In the genomic region with DNA sequence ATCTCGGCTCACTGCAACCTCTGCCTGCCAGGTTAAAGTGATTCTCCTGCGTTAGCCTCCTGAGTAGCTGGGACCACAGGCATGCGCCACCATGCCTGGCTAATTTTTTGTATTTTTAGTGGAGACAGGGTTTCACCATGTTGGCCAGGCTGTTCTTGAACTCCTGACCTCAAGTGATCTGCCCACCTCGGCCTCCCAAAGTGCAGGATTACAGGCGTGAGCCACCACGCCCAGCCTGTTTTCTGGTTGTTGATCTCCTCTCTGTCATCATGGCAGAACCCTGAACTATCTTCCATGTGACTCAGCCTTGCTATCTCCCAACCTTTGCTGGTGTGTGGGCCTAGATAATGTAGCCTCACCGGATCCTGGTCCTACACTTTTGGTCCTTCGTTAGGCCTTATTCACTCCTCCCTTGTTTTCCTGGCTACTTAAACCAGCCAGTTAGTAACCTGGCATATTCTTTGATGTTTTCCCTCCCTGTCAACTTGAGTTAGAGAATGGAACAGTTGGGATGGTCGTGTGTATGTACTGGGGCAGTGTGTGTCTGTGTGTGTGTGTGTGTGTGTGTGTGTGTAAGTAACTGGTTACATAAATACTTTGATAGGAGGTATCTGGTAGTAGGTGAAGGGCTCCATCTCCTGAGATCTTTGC, we compare ENCODE assay signal across 1 cellular context.
TF ChIP-seq lines count a peak whose summit lies in the region.
"Not testable (repeated sequence)": the region's sequence is repeated elsewhere in the genome, so short reads cannot be mapped to it uniquely, and the experiment has no call there.

No MANE protein-coding gene starts in this region.

TF ChIP-seq in K562, 482 proteins besides CTCF, POLR2A, EP300 and RAD21 (continued from another document and continues in another):
- TF ChIP-seq, protein P1, sequence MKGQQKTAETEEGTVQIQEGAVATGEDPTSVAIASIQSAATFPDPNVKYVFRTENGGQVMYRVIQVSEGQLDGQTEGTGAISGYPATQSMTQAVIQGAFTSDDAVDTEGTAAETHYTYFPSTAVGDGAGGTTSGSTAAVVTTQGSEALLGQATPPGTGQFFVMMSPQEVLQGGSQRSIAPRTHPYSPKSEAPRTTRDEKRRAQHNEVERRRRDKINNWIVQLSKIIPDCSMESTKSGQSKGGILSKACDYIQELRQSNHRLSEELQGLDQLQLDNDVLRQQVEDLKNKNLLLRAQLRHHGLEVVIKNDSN (CRISPR knock-in tag; IDR thresholded peaks at IDR 0.05) = peak; percentile 80
- TF ChIP-seq, protein P2, sequence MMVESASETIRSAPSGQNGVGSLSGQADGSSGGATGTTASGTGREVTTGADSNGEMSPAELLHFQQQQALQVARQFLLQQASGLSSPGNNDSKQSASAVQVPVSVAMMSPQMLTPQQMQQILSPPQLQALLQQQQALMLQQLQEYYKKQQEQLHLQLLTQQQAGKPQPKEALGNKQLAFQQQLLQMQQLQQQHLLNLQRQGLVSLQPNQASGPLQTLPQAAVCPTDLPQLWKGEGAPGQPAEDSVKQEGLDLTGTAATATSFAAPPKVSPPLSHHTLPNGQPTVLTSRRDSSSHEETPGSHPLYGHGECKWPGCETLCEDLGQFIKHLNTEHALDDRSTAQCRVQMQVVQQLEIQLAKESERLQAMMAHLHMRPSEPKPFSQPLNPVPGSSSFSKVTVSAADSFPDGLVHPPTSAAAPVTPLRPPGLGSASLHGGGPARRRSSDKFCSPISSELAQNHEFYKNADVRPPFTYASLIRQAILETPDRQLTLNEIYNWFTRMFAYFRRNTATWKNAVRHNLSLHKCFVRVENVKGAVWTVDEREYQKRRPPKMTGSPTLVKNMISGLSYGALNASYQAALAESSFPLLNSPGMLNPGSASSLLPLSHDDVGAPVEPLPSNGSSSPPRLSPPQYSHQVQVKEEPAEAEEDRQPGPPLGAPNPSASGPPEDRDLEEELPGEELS (CRISPR knock-in tag; IDR thresholded peaks at IDR 0.05; ENCODE audit: borderline replicate concordance) = peak; percentile 84
- peak; percentile 92 for TF ChIP-seq SOX6 (IDR thresholded peaks at IDR 0.05)
- peak; percentile 98 for TF ChIP-seq CC2D1A (IDR thresholded peaks at IDR 0.05)
- peak; percentile 90 for TF ChIP-seq MEIS2 (IDR thresholded peaks at IDR 0.05; ENCODE audit: partially characterized antibody)
- peak; percentile 77 for TF ChIP-seq OTX1 (CRISPR knock-in tag; IDR thresholded peaks at IDR 0.05)
- TF ChIP-seq, protein P3, sequence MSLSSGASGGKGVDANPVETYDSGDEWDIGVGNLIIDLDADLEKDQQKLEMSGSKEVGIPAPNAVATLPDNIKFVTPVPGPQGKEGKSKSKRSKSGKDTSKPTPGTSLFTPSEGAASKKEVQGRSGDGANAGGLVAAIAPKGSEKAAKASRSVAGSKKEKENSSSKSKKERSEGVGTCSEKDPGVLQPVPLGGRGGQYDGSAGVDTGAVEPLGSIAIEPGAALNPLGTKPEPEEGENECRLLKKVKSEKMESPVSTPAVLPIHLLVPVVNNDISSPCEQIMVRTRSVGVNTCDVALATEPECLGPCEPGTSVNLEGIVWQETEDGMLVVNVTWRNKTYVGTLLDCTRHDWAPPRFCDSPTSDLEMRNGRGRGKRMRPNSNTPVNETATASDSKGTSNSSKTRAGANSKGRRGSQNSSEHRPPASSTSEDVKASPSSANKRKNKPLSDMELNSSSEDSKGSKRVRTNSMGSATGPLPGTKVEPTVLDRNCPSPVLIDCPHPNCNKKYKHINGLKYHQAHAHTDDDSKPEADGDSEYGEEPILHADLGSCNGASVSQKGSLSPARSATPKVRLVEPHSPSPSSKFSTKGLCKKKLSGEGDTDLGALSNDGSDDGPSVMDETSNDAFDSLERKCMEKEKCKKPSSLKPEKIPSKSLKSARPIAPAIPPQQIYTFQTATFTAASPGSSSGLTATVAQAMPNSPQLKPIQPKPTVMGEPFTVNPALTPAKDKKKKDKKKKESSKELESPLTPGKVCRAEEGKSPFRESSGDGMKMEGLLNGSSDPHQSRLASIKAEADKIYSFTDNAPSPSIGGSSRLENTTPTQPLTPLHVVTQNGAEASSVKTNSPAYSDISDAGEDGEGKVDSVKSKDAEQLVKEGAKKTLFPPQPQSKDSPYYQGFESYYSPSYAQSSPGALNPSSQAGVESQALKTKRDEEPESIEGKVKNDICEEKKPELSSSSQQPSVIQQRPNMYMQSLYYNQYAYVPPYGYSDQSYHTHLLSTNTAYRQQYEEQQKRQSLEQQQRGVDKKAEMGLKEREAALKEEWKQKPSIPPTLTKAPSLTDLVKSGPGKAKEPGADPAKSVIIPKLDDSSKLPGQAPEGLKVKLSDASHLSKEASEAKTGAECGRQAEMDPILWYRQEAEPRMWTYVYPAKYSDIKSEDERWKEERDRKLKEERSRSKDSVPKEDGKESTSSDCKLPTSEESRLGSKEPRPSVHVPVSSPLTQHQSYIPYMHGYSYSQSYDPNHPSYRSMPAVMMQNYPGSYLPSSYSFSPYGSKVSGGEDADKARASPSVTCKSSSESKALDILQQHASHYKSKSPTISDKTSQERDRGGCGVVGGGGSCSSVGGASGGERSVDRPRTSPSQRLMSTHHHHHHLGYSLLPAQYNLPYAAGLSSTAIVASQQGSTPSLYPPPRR (CRISPR knock-in tag; IDR thresholded peaks at IDR 0.05; ENCODE audit: borderline replicate concordance) = 0 out of 2 replicates have a peak, but pooled peaks have one; percentile 50
- TF ChIP-seq ATF1 (CRISPR knock-in tag; IDR thresholded peaks at IDR 0.05) = not testable (repeated sequence)
- peak; percentile 67 for TF ChIP-seq ATF1 (tag; IDR thresholded peaks at IDR 0.05)
- TF ChIP-seq, protein P4, sequence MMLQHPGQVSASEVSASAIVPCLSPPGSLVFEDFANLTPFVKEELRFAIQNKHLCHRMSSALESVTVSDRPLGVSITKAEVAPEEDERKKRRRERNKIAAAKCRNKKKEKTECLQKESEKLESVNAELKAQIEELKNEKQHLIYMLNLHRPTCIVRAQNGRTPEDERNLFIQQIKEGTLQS (IDR thresholded peaks at IDR 0.05) = peak; percentile 91
- TF ChIP-seq, protein P4 (CRISPR knock-in tag; conservative IDR thresholded peaks at IDR 0.05) = peak; percentile 89; the same call in 1 of the 2 replicates
- peak; percentile 91 for TF ChIP-seq ETV1 (tag; conservative IDR thresholded peaks at IDR 0.05; ENCODE audit: low read depth)
- TF ChIP-seq, protein P5, sequence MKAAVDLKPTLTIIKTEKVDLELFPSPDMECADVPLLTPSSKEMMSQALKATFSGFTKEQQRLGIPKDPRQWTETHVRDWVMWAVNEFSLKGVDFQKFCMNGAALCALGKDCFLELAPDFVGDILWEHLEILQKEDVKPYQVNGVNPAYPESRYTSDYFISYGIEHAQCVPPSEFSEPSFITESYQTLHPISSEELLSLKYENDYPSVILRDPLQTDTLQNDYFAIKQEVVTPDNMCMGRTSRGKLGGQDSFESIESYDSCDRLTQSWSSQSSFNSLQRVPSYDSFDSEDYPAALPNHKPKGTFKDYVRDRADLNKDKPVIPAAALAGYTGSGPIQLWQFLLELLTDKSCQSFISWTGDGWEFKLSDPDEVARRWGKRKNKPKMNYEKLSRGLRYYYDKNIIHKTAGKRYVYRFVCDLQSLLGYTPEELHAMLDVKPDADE (conservative IDR thresholded peaks at IDR 0.05; ENCODE audit: control insufficient read depth, low read depth, low read length) = peak; percentile 56; the same call in 1 of the 2 replicates
- TF ChIP-seq JUND (IDR thresholded peaks at IDR 0.05; ENCODE audit: borderline replicate concordance, low read depth, low read length) = peak; percentile 96
- peak; percentile 94; the same call in 2 of the 3 replicates for TF ChIP-seq JUND (tag; IDR thresholded peaks at IDR 0.05; ENCODE audit: borderline replicate concordance, low read depth, low read length)
- TF ChIP-seq, protein P6, sequence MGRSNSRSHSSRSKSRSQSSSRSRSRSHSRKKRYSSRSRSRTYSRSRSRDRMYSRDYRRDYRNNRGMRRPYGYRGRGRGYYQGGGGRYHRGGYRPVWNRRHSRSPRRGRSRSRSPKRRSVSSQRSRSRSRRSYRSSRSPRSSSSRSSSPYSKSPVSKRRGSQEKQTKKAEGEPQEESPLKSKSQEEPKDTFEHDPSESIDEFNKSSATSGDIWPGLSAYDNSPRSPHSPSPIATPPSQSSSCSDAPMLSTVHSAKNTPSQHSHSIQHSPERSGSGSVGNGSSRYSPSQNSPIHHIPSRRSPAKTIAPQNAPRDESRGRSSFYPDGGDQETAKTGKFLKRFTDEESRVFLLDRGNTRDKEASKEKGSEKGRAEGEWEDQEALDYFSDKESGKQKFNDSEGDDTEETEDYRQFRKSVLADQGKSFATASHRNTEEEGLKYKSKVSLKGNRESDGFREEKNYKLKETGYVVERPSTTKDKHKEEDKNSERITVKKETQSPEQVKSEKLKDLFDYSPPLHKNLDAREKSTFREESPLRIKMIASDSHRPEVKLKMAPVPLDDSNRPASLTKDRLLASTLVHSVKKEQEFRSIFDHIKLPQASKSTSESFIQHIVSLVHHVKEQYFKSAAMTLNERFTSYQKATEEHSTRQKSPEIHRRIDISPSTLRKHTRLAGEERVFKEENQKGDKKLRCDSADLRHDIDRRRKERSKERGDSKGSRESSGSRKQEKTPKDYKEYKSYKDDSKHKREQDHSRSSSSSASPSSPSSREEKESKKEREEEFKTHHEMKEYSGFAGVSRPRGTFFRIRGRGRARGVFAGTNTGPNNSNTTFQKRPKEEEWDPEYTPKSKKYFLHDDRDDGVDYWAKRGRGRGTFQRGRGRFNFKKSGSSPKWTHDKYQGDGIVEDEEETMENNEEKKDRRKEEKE (IDR thresholded peaks at IDR 0.05; ENCODE audit: borderline replicate concordance in 1 of 2, control insufficient read depth in 1 of 2, low read depth in 2 of 2, low read length in 1 of 2) = peak; percentile 29 to 66; a peak in 1 of 4 replicates
- TF ChIP-seq, protein P7, sequence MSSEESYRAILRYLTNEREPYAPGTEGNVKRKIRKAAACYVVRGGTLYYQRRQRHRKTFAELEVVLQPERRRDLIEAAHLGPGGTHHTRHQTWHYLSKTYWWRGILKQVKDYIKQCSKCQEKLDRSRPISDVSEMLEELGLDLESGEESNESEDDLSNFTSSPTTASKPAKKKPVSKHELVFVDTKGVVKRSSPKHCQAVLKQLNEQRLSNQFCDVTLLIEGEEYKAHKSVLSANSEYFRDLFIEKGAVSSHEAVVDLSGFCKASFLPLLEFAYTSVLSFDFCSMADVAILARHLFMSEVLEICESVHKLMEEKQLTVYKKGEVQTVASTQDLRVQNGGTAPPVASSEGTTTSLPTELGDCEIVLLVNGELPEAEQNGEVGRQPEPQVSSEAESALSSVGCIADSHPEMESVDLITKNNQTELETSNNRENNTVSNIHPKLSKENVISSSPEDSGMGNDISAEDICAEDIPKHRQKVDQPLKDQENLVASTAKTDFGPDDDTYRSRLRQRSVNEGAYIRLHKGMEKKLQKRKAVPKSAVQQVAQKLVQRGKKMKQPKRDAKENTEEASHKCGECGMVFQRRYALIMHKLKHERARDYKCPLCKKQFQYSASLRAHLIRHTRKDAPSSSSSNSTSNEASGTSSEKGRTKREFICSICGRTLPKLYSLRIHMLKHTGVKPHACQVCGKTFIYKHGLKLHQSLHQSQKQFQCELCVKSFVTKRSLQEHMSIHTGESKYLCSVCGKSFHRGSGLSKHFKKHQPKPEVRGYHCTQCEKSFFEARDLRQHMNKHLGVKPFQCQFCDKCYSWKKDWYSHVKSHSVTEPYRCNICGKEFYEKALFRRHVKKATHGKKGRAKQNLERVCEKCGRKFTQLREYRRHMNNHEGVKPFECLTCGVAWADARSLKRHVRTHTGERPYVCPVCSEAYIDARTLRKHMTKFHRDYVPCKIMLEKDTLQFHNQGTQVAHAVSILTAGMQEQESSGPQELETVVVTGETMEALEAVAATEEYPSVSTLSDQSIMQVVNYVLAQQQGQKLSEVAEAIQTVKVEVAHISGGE (CRISPR knock-in tag; IDR thresholded peaks at IDR 0.05) = peak in 1 of 3 experiments; percentile 65; a peak in 2 of 6 replicates
- peak; percentile 50; the same call in 1 of the 2 replicates for TF ChIP-seq TARDBP (IDR thresholded peaks at IDR 0.05)
- TF ChIP-seq NCOA2 (IDR thresholded peaks at IDR 0.05; ENCODE audit: partially characterized antibody in 2 of 2) = peak; percentile 83 to 85
- peak; percentile 37 to 89; a peak in 2 of 4 replicates for TF ChIP-seq FOXA3 (CRISPR knock-in tag; conservative IDR thresholded peaks at IDR 0.05 in 1 of 2, IDR thresholded peaks at IDR 0.05 in 1 of 2)
- TF ChIP-seq ZNF24 (IDR thresholded peaks at IDR 0.05) = peak; percentile 65; the same call in 1 of the 2 replicates
- TF ChIP-seq KLF16 (IDR thresholded peaks at IDR 0.05) = peak; percentile 90
- peak; percentile 10; the same call in 1 of the 2 replicates for TF ChIP-seq ERF (CRISPR knock-in tag; IDR thresholded peaks at IDR 0.05)
- peak; percentile 95 for TF ChIP-seq DMBX1 (CRISPR knock-in tag; IDR thresholded peaks at IDR 0.05; ENCODE audit: borderline replicate concordance)
- peak; percentile 83 for TF ChIP-seq ZNF175 (CRISPR knock-in tag; IDR thresholded peaks at IDR 0.05; ENCODE audit: low read depth)
- TF ChIP-seq RUNX1 (IDR thresholded peaks at IDR 0.05; ENCODE audit: low read depth) = peak; percentile 90
- TF ChIP-seq ZNF584 (CRISPR knock-in tag; IDR thresholded peaks at IDR 0.05; ENCODE audit: low read depth) = 0 out of 2 replicates have a peak, but pooled peaks have one; percentile 1
- peak; percentile 93 for TF ChIP-seq SMAD4 (CRISPR knock-in tag; conservative IDR thresholded peaks at IDR 0.05)
- 0 out of 2 replicates have a peak, but pooled peaks have one; percentile 4 for TF ChIP-seq HOXB6 (CRISPR knock-in tag; IDR thresholded peaks at IDR 0.05; ENCODE audit: borderline replicate concordance)
- TF ChIP-seq MTA2 (IDR thresholded peaks at IDR 0.05; ENCODE audit: low read depth) = peak; percentile 93
- peak; percentile 98 for TF ChIP-seq SMARCE1 (IDR thresholded peaks at IDR 0.05)
- peak; percentile 90 for TF ChIP-seq ZNF766 (CRISPR knock-in tag; conservative IDR thresholded peaks at IDR 0.05)
- peak; percentile 86 to 93 for TF ChIP-seq TBL1XR1 (IDR thresholded peaks at IDR 0.05; ENCODE audit: low read length in 2 of 2)
- TF ChIP-seq SUPT5H (IDR thresholded peaks at IDR 0.05) = peak; percentile 72
- TF ChIP-seq, protein P8, sequence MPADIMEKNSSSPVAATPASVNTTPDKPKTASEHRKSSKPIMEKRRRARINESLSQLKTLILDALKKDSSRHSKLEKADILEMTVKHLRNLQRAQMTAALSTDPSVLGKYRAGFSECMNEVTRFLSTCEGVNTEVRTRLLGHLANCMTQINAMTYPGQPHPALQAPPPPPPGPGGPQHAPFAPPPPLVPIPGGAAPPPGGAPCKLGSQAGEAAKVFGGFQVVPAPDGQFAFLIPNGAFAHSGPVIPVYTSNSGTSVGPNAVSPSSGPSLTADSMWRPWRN (IDR thresholded peaks at IDR 0.05; ENCODE audit: low read depth) = peak; percentile 53; the same call in 1 of the 2 replicates
